ENCODE assay signal across 39 cellular contexts in genomic region chr9:137014166-137014565, GRCh38. TPM values are rescaled to one million over a fixed set of nuclear protein-coding genes. Genes with fewer than 3 reads are reported as not detected.
"Had no signal": no experiment of that assay in that cellular context is flagged by ENCODE, and none has a peak within 500 bp of the region (broad histone marks: within the 10 kb centered on the region; RNA-seq: fewer than 3 reads in every experiment).

No MANE protein-coding gene starts in this region.

- H3K9me3 ChIP-seq: MG63 had no signal

- H3K27ac ChIP-seq: KMS-11 had no signal

- DNase-seq: Karpas-422, Kasumi-1, MG63, MM.1S, MV-4-11, NCI-H1048, NCI-H1092, NCI-H1092 treated with DMSO at 0.1 percent for 48 hours, NCI-H1105, NCI-H1105 treated with DMSO at 0.1 percent for 48 hours, NCI-H1417, NCI-H1417 treated with DMSO at 0.1 percent for 48 hours, NCI-H1436, NCI-H1436 treated with DMSO at 0.1 percent for 48 hours, NCI-H146, NCI-H1694, NCI-H1694 treated with DMSO at 0.1 percent for 48 hours, NCI-H187, NCI-H187 treated with DMSO at 0.1 percent for 48 hours, NCI-H1930, NCI-H2029, NCI-H2029 treated with DMSO at 0.1 percent for 48 hours, NCI-H2081, NCI-H2081 treated with DMSO at 0.1 percent for 48 hours, NCI-H2107, NCI-H2171, NCI-H2171 treated with DMSO at 0.1 percent for 48 hours, NCI-H2227 treated with DMSO at 0.1 percent for 48 hours, NCI-H226, NCI-H345, NCI-H446, NCI-H446 treated with DMSO at 0.1 percent for 48 hours, NCI-H510A, NCI-H510A treated with DMSO at 0.1 percent for 48 hours had no signal

- H3K36me3 ChIP-seq: MG63 had no signal

- H3K27me3 ChIP-seq: MG63 had no signal

- H3K9ac ChIP-seq: KMS-11 had no signal

- H3K4me3 ChIP-seq: MG63 had no signal

- H3K4me2 ChIP-seq: KMS-11 had no signal

RNA-seq across cellular contexts. Expression of gene FUT7, which starts 17.7 kb away (rescaled TPM):
- total RNA-seq: LHCN-M2, M059J, NCI-H460 had no signal

RNA-seq across cellular contexts. Expression of gene LCNL1, which starts 31.4 kb away (rescaled TPM):
- total RNA-seq: M059J, MCF 10A, NCI-H460 had no signal
